30 cellular contexts compared by ENCODE assay signal in genomic region chr1:229689915-229690314, GRCh38.
"Had no signal": no experiment of that assay in that cellular context is flagged by ENCODE, and none has a peak within 500 bp of the region (broad histone marks: within the 10 kb centered on the region; RNA-seq: fewer than 3 reads in every experiment).

No MANE protein-coding gene starts in this region.

- H3K27ac ChIP-seq: body of pancreas, colonic mucosa, epithelial cell of prostate, esophagus squamous epithelium, pancreas, prostate gland, sigmoid colon, thyroid gland, upper lobe of left lung, vagina had no signal

- H3K27ac Mint-ChIP-seq: activated naive CD8-positive, alpha-beta T cell; stimulated activated memory B cell treated with anti-CD40 and anti-IgM and Interleukin-4, amounts not matched to agents 10 μg/mL and 1 μg/mL and 100 μg/mL, for 72 hours; stimulated activated naive CD8-positive, alpha-beta T cell treated with anti-CD3 and anti-CD28 coated beads, Interleukin-15, amount 100 ng/mL, for 72 hours; T-helper 1 cell treated with Interleukin-12 subunit alpha and Interleukin-12 subunit beta and Interleukin-4 antibody, amounts not matched to agents 30 μg/mL and 1 μg/mL, for 36 hours; WTC11 had no signal

- H3K4me3 ChIP-seq: body of pancreas, colonic mucosa, esophagus squamous epithelium, pancreas, prostate gland, sigmoid colon, smooth muscle cell, thyroid gland, upper lobe of left lung, vagina had no signal

- ATAC-seq: body of pancreas; pancreas; stimulated activated memory B cell treated with anti-CD40 and anti-IgM and Interleukin-4, amounts not matched to agents 10 μg/mL and 1 μg/mL and 100 μg/mL, for 72 hours; stimulated activated naive CD8-positive, alpha-beta T cell treated with anti-CD3 and anti-CD28 coated beads, Interleukin-15, amount 100 ng/mL, for 72 hours; WTC11 had no signal

- FAIRE-seq: endometrium, frontal cortex, islet of Langerhans, pancreas had no signal

- H3K36me3 ChIP-seq: colonic mucosa, esophagus squamous epithelium, pancreas, prostate gland, sigmoid colon, thyroid gland, upper lobe of left lung, vagina had no signal

- H3K27me3 ChIP-seq: body of pancreas, colonic mucosa, esophagus squamous epithelium, pancreas, sigmoid colon, thyroid gland, upper lobe of left lung, vagina had no signal

- DNase-seq: activated CD4-positive, alpha-beta T cell treated with anti-CD3 and anti-CD28 coated beads for 1 hour; activated effector memory CD4-positive, alpha-beta T cell treated with Interleukin-2 at 50 U/mL for 16 hours; activated naive CD4-positive, alpha-beta T cell treated with Interleukin-2 at 50 U/mL for 16 hours; anterior cingulate cortex; body of pancreas; cerebellar nuclear complex; colonic mucosa; effector CD8-positive, alpha-beta T cell; esophagus squamous epithelium; mammary epithelial cell; naive B cell; pancreas; sigmoid colon; stimulated activated CD4-positive, alpha-beta T cell treated with anti-CD3 and anti-CD28 coated beads, Interleukin-1b, Interleukin-23, amount 100 ng/mL, for 48 hours; stimulated activated CD4-positive, alpha-beta T cell treated with anti-CD3 and anti-CD28 coated beads, Interleukin-4, amount 100 ng/mL, for 4 hours; stimulated activated CD8-positive, alpha-beta memory T cell treated with anti-CD3 and anti-CD28 coated beads, Interleukin-4, amount 100 ng/mL, for 48 hours; stimulated activated naive CD8-positive, alpha-beta T cell treated with anti-CD3 and anti-CD28 coated beads, Interleukin-15, amount 100 ng/mL, for 72 hours had no signal

- H3K9me3 ChIP-seq: colonic mucosa, pancreas, prostate gland, thyroid gland, vagina had no signal

- H3K4me3 Mint-ChIP-seq: activated naive CD8-positive, alpha-beta T cell; stimulated activated memory B cell treated with anti-CD40 and anti-IgM and Interleukin-4, amounts not matched to agents 10 μg/mL and 1 μg/mL and 100 μg/mL, for 72 hours; stimulated activated naive CD8-positive, alpha-beta T cell treated with anti-CD3 and anti-CD28 coated beads, Interleukin-15, amount 100 ng/mL, for 72 hours; T-helper 1 cell treated with Interleukin-12 subunit alpha and Interleukin-12 subunit beta and Interleukin-4 antibody, amounts not matched to agents 30 μg/mL and 1 μg/mL, for 36 hours; WTC11 had no signal

- H3K4me1 ChIP-seq: body of pancreas, colonic mucosa, pancreas, prostate gland, thyroid gland had no signal

- H3K4me2 ChIP-seq: smooth muscle cell had no signal
